16 cellular contexts compared by ENCODE assay signal in the genomic region with DNA sequence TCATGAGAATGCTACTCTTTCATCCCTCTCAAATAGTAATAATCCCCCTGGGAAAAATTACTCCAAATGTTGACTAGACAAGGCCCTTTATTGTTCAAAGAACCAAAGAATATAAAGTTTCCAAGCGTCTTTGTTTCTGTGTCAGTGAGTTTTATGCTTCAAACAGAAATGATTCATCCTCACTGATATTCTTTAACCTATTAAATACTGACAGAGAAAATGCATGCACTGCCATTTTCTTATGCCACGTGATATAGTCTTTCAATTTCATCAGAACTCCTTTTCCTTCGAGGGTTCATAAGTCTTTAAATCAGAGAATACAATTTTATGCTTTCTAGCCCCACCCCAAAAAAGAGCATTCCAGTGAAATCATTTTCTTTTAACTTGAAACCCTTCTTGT.
DNase-seq lines count a peak whose midpoint lies in the region; ATAC-seq, FAIRE-seq and TF ChIP-seq lines count a peak whose summit lies in the region.
"Had no signal": no experiment of that assay in that cellular context is flagged by ENCODE, and none has a peak within 500 bp of the region (broad histone marks: within the 10 kb centered on the region; RNA-seq: fewer than 3 reads in every experiment).

No MANE protein-coding gene starts in this region.

- FAIRE-seq in bronchial epithelial cell (lab: Jason Lieb, UNC) (no peak), frontal cortex (lab: Jason Lieb, UNC) (no peak)

- H3K9me3 ChIP-seq in osteoblast (ENCODE audit: low read depth, low read length) = no peaks in the 10 kb centered on the region
- H3K9me3 ChIP-seq: BLaER1 had no signal

- H3K27me3 ChIP-seq in bronchial epithelial cell (ENCODE audit: control insufficient read depth, insufficient read depth, low read length) = no peaks in the 10 kb centered on the region
- H3K27me3 ChIP-seq in osteoblast (ENCODE audit: insufficient read depth, low read length) = no peaks in the 10 kb centered on the region
- H3K27me3 ChIP-seq: BLaER1 had no signal

- no peak for TF ChIP-seq CTCF in bronchial epithelial cell (IDR thresholded peaks at IDR 0.05; ENCODE audit: insufficient read depth, low read length, severe bottlenecking)
- TF ChIP-seq CTCF in osteoblast (IDR thresholded peaks at IDR 0.05; ENCODE audit: extremely low read depth, low read depth, low read length) = no peak

- H3K27ac ChIP-seq in osteoblast (ENCODE audit: low read depth, low read length) = no peak overlapping the region
- H3K27ac ChIP-seq: BLaER1 had no signal

- peak; percentile 18 for DNase-seq in RPMI7951 (ENCODE audit: low read depth)
- peak; percentile 25 for DNase-seq in bronchial epithelial cell (ENCODE audit: low read depth)
- peak; percentile 5 for DNase-seq in glomerular visceral epithelial cell (ENCODE audit: extremely low spot score)
- DNase-seq in osteoblast (ENCODE audit: insufficient read length, low spot score, missing footprints) = peak; percentile 44
- DNase-seq in NCI-H446 treated with DMSO at 0.1 percent for 48 hours (lab: John Stamatoyannopoulos, UW) = no peak
- DNase-seq in frontal cortex (ENCODE audit: low spot score in 2 of 2) = no peak
- DNase-seq: DMS153, EL, HCEC 1CT, NCI-H1436 treated with DMSO at 0.1 percent for 48 hours, NCI-H345 had no signal

- no peak overlapping the region for H3K4me3 ChIP-seq in bronchial epithelial cell (ENCODE audit: low read depth, low read length)
- no peak overlapping the region for H3K4me3 ChIP-seq in osteoblast (ENCODE audit: insufficient read depth, low read length)
- H3K4me3 ChIP-seq: BLaER1 had no signal

- H3K4me2 ChIP-seq in osteoblast (ENCODE audit: insufficient read depth, low read length) = no peak overlapping the region
- H3K4me2 ChIP-seq: BLaER1 had no signal

- H4K20me1 ChIP-seq in osteoblast (ENCODE audit: insufficient read depth, low read length) = no peaks in the 10 kb centered on the region
- H4K20me1 ChIP-seq: BLaER1 had no signal

- H3K4me1 ChIP-seq in osteoblast (ENCODE audit: insufficient read depth, low read length) = no peaks in the 10 kb centered on the region
- H3K4me1 ChIP-seq: BLaER1 had no signal

- no peaks in the 10 kb centered on the region for H3K36me3 ChIP-seq in bronchial epithelial cell (ENCODE audit: control insufficient read depth, insufficient read depth, low read length)
- no peaks in the 10 kb centered on the region for H3K36me3 ChIP-seq in osteoblast (ENCODE audit: insufficient read depth, low read length)
- H3K36me3 ChIP-seq: BLaER1 had no signal

- ATAC-seq in HG03354 (IDR thresholded peaks at IDR 0.05; ENCODE audit: poor library complexity, severe bottlenecking, unreplicated experiment) = no peak
- ATAC-seq in GM21423 (IDR thresholded peaks at IDR 0.05; ENCODE audit: unreplicated experiment) = no peak
- ATAC-seq: Right ventricle myocardium inferior, SK-N-SH treated with all-trans-retinoic acid at 6 μM for 48 hours had no signal

- H2AFZ ChIP-seq in osteoblast (ENCODE audit: low read length) = no peak overlapping the region

- H3K79me2 ChIP-seq in osteoblast (ENCODE audit: insufficient read depth, low read length) = no peaks in the 10 kb centered on the region

Comparison
In these comparisons a context has a peak if more than half of its experiments do, and no peak if none do; other contexts are left out.
1. DNase-seq: peak in RPMI7951 (single experiment), bronchial epithelial cell (single experiment), glomerular visceral epithelial cell (single experiment) and osteoblast (single experiment); none in NCI-H446 treated with DMSO at 0.1 percent for 48 hours (single experiment) and frontal cortex (0 of 2).